27 cellular contexts compared by ENCODE assay signal in genomic region chr5:134248271-134248670, GRCh38. TPM values are rescaled to one million over a fixed set of nuclear protein-coding genes. Genes with fewer than 3 reads are reported as not detected.
DNase-seq lines count a peak whose midpoint lies in the region; ATAC-seq, FAIRE-seq and TF ChIP-seq lines count a peak whose summit lies in the region.
"Had no signal": no experiment of that assay in that cellular context is flagged by ENCODE, and none has a peak within 500 bp of the region (broad histone marks: within the 10 kb centered on the region; RNA-seq: fewer than 3 reads in every experiment).

No MANE protein-coding gene starts in this region.

- DNase-seq in mammary epithelial cell (no peak), MCF 10A (ENCODE audit: unreplicated experiment) (no peak), PC-9 (peak in 1 of 2 experiments; percentile 43), keratinocyte (ENCODE audit: low read depth, low spot score) (no peak), uterus (no peak), NCI-H128 (lab: John Stamatoyannopoulos, UW; ENCODE audit: unreplicated experiment) (no peak), foreskin melanocyte (no peak)
- DNase-seq: activated CD4-positive, alpha-beta T cell treated with anti-CD3 and anti-CD28 coated beads, Interleukin-2, amount 10 ng/mL, durations not matched to agents 7 days and 5 days; amygdala; CD4-positive, CD25-positive, alpha-beta regulatory T cell; Kasumi-1; left lung; midbrain; MV-4-11; naive thymus-derived CD4-positive, alpha-beta T cell; NCI-H1436 treated with DMSO at 0.1 percent for 48 hours; NCI-H2107; NCI-H748 treated with DMSO at 0.1 percent for 48 hours; T1000; transverse colon had no signal

- H3K27me3 Mint-ChIP-seq in MCF 10A (ENCODE audit: insufficient read depth, unreplicated experiment) = no peaks in the 10 kb centered on the region
- H3K27me3 Mint-ChIP-seq: stimulated activated memory B cell treated with anti-CD40 and anti-IgM and Interleukin-4, amounts not matched to agents 10 μg/mL and 1 μg/mL and 100 μg/mL, for 72 hours had no signal

- BruUV-seq in mammary epithelial cell (replicated peaks; lab: Mats Ljungman, UMichigan) (no TSS peak), MCF 10A (replicated peaks; lab: Mats Ljungman, UMichigan) (no TSS peak), PC-9 (replicated peaks; lab: Mats Ljungman, UMichigan) (no TSS peak)

- no peak for ATAC-seq in HG02763 (IDR thresholded peaks at IDR 0.05; ENCODE audit: unreplicated experiment)
- ATAC-seq: left lung; naive thymus-derived CD4-positive, alpha-beta T cell; stimulated activated memory B cell treated with anti-CD40 and anti-IgM and Interleukin-4, amounts not matched to agents 10 μg/mL and 1 μg/mL and 100 μg/mL, for 72 hours had no signal

- no peak overlapping the region for H3K4me3 ChIP-seq in mammary epithelial cell (replicated peaks in 1 of 3; ENCODE audit: insufficient read depth in 1 of 3, low read depth in 2 of 3, low read length in 3 of 3)
- no peak overlapping the region for H3K4me3 ChIP-seq in PC-9
- H3K4me3 ChIP-seq in keratinocyte (ENCODE audit: control insufficient read depth in 2 of 3, extremely low read depth in 1 of 3, insufficient read depth in 2 of 3, low read depth in 1 of 3, low read length in 3 of 3) = no peak overlapping the region
- H3K4me3 ChIP-seq in uterus = no peak overlapping the region
- H3K4me3 ChIP-seq: breast epithelium, left lung, transverse colon had no signal

- no peaks in the 10 kb centered on the region for H3K9me1 ChIP-seq in keratinocyte (ENCODE audit: control insufficient read depth, extremely low read depth, insufficient read depth, low read length)

- no peaks in the 10 kb centered on the region for H3K9me2 ChIP-seq in PC-9 (ENCODE audit: insufficient read depth)

- H3K27me3 ChIP-seq in mammary epithelial cell (ENCODE audit: insufficient read depth, low read length) (no peaks in the 10 kb centered on the region), PC-9 (ENCODE audit: insufficient read depth, low read depth) (no peaks in the 10 kb centered on the region), keratinocyte (ENCODE audit: control insufficient read depth, extremely low read depth, insufficient read depth, low read length) (no peaks in the 10 kb centered on the region), uterus (no peaks in the 10 kb centered on the region)
- H3K27me3 ChIP-seq: breast epithelium, left lung, transverse colon had no signal

- H3K4me1 Mint-ChIP-seq in MCF 10A (ENCODE audit: insufficient read depth, unreplicated experiment) = peaks cover 45% of the 10 kb centered on the region
- H3K4me1 Mint-ChIP-seq: activated CD4-positive, alpha-beta T cell treated with anti-CD3 and anti-CD28 coated beads, Interleukin-2, amount 10 ng/mL, durations not matched to agents 7 days and 5 days; activated naive CD4-positive, alpha-beta T cell treated with anti-CD3 and anti-CD28 coated beads, Interleukin-2, amount 50 U/mL, for 24 hours; CD4-positive, CD25-positive, alpha-beta regulatory T cell had no signal

- no peaks in the 10 kb centered on the region for H3K9me3 ChIP-seq in mammary epithelial cell (replicated peaks; ENCODE audit: insufficient read depth, low read length)
- H3K9me3 ChIP-seq in PC-9 (ENCODE audit: insufficient read depth, low read depth) = no peaks in the 10 kb centered on the region
- H3K9me3 ChIP-seq in keratinocyte (ENCODE audit: control insufficient read depth, low read depth, low read length) = no peaks in the 10 kb centered on the region
- no peaks in the 10 kb centered on the region for H3K9me3 ChIP-seq in uterus
- H3K9me3 ChIP-seq: breast epithelium, left lung, transverse colon had no signal

- dilution Hi-C loops in mammary epithelial cell (cut with HindIII; ENCODE audit: low sequenced_read_pairs) (no loop called here), keratinocyte (cut with MboI; ENCODE audit: extremely low pct_ligation_motif_present, low sequenced_read_pairs) (no loop called here)

- intact Hi-C loops in mammary epithelial cell (cut with micrococcal nuclease) (no loop called here), MCF 10A (cut with micrococcal nuclease) (no loop called here), PC-9 (cut with micrococcal nuclease; ENCODE audit: unreplicated experiment) (loop anchor here (5.0 kb wide), 1 partner anchor 71 kb away; the partner anchor contains the start of gene SKP1), uterus (cut with DNase I; ENCODE audit: low total_unique reads) (no loop called here)

- H4K20me1 ChIP-seq in mammary epithelial cell (ENCODE audit: insufficient read depth, low read length) = no peaks in the 10 kb centered on the region
- H4K20me1 ChIP-seq in PC-9 (ENCODE audit: insufficient read depth) = no peaks in the 10 kb centered on the region
- H4K20me1 ChIP-seq in keratinocyte (ENCODE audit: control insufficient read depth, extremely low read depth, insufficient read depth, low read length) = no peaks in the 10 kb centered on the region

- no peak overlapping the region for H3K27ac Mint-ChIP-seq in MCF 10A (ENCODE audit: low read depth, unreplicated experiment)
- H3K27ac Mint-ChIP-seq: activated CD4-positive, alpha-beta T cell treated with anti-CD3 and anti-CD28 coated beads, Interleukin-2, amount 10 ng/mL, durations not matched to agents 7 days and 5 days; activated naive CD4-positive, alpha-beta T cell treated with anti-CD3 and anti-CD28 coated beads, Interleukin-2, amount 50 U/mL, for 24 hours; naive thymus-derived CD4-positive, alpha-beta T cell; stimulated activated memory B cell treated with anti-CD40 and anti-IgM and Interleukin-4, amounts not matched to agents 10 μg/mL and 1 μg/mL and 100 μg/mL, for 72 hours had no signal

- H3K36me3 ChIP-seq in mammary epithelial cell (ENCODE audit: insufficient read depth, low read length) = no peaks in the 10 kb centered on the region
- no peaks in the 10 kb centered on the region for H3K36me3 ChIP-seq in PC-9 (ENCODE audit: low read depth)
- H3K36me3 ChIP-seq in keratinocyte (ENCODE audit: control insufficient read depth in 2 of 2, extremely low read depth in 1 of 2, insufficient read depth in 2 of 2, low read length in 2 of 2) = no peaks in the 10 kb centered on the region
- no peaks in the 10 kb centered on the region for H3K36me3 ChIP-seq in uterus
- H3K36me3 ChIP-seq: breast epithelium, left lung, transverse colon had no signal

- no peak for FAIRE-seq in keratinocyte (lab: Jason Lieb, UNC)
- FAIRE-seq: D721Med, H54 had no signal

- 95% methylated on average over 3 of the region's 3 CpGs for WGBS in mammary epithelial cell (ENCODE audit: low coverage, missing lambda C conversion rate)

- H3F3A ChIP-seq in PC-9 (ENCODE audit: insufficient read depth, low read depth) = peaks cover 35% of the 10 kb centered on the region

- H3K9me3 Mint-ChIP-seq in MCF 10A (ENCODE audit: unreplicated experiment) = no peaks in the 10 kb centered on the region
- H3K9me3 Mint-ChIP-seq: activated CD4-positive, alpha-beta T cell treated with anti-CD3 and anti-CD28 coated beads, Interleukin-2, amount 10 ng/mL, durations not matched to agents 7 days and 5 days; activated naive CD4-positive, alpha-beta T cell treated with anti-CD3 and anti-CD28 coated beads, Interleukin-2, amount 50 U/mL, for 24 hours; CD4-positive, CD25-positive, alpha-beta regulatory T cell; naive thymus-derived CD4-positive, alpha-beta T cell; stimulated activated memory B cell treated with anti-CD40 and anti-IgM and Interleukin-4, amounts not matched to agents 10 μg/mL and 1 μg/mL and 100 μg/mL, for 72 hours had no signal

- H3K79me2 ChIP-seq in mammary epithelial cell (ENCODE audit: insufficient read depth, low read length) = no peaks in the 10 kb centered on the region
- H3K79me2 ChIP-seq in PC-9 (ENCODE audit: low read depth) = no peaks in the 10 kb centered on the region
- no peaks in the 10 kb centered on the region for H3K79me2 ChIP-seq in keratinocyte (ENCODE audit: control insufficient read depth, insufficient read depth, low read length)

- H2AFZ ChIP-seq in mammary epithelial cell (ENCODE audit: low read depth, low read length) (peak overlapping the region; percentile 28), PC-9 (no peak overlapping the region), keratinocyte (ENCODE audit: control insufficient read depth, low read length) (no peak overlapping the region)

- no peak overlapping the region for H3K4me3 Mint-ChIP-seq in MCF 10A (ENCODE audit: unreplicated experiment)
- H3K4me3 Mint-ChIP-seq: activated CD4-positive, alpha-beta T cell treated with anti-CD3 and anti-CD28 coated beads, Interleukin-2, amount 10 ng/mL, durations not matched to agents 7 days and 5 days; activated naive CD4-positive, alpha-beta T cell treated with anti-CD3 and anti-CD28 coated beads, Interleukin-2, amount 50 U/mL, for 24 hours; CD4-positive, CD25-positive, alpha-beta regulatory T cell; naive thymus-derived CD4-positive, alpha-beta T cell; stimulated activated memory B cell treated with anti-CD40 and anti-IgM and Interleukin-4, amounts not matched to agents 10 μg/mL and 1 μg/mL and 100 μg/mL, for 72 hours had no signal

- CTCF ChIA-PET in mammary epithelial cell (lab: Charles Lee; ENCODE audit: low non-redundant PET) = no interaction called here
- CTCF ChIA-PET in MCF 10A (lab: Yijun Ruan, JAX) = interaction anchor here (0.6 to 7.8 kb wide), 6 partner anchors 21 to 824 kb away, joined by 3 to 47 read pairs (median 4); partner anchors contain the start of gene PPP2CA
- CTCF ChIA-PET in PC-9 (lab: Charles Lee) = interaction anchor here (0.7 kb wide), 1 partner anchor 190 kb away, joined by 4 read pairs; no protein-coding TSS in a partner anchor

- TF ChIP-seq CTCF in mammary epithelial cell (conservative IDR thresholded peaks at IDR 0.05 in 1 of 2, IDR thresholded peaks at IDR 0.05 in 1 of 2; ENCODE audit: extremely low read depth in 1 of 2, insufficient read depth in 1 of 2, low read depth in 1 of 2, low read length in 2 of 2) (no peak), MCF 10A (IDR thresholded peaks at IDR 0.05; ENCODE audit: unreplicated experiment) (no peak), PC-9 (conservative IDR thresholded peaks at IDR 0.05) (no peak), keratinocyte (optimal IDR thresholded peaks at IDR 0.05 in 1 of 3, IDR thresholded peaks at IDR 0.05 in 1 of 3, conservative IDR thresholded peaks at IDR 0.05 in 1 of 3; ENCODE audit: extremely low read depth in 1 of 3, insufficient read depth in 2 of 3, low read length in 3 of 3) (no peak), uterus (IDR thresholded peaks at IDR 0.05) (no peak)

- no peak for TF ChIP-seq POLR2A in uterus (IDR thresholded peaks at IDR 0.05)

- H3K9ac ChIP-seq in mammary epithelial cell (ENCODE audit: insufficient read depth, low read length) (no peak overlapping the region), keratinocyte (ENCODE audit: control insufficient read depth, extremely low read depth, insufficient read depth, low read length) (no peak overlapping the region)

- H3K36me3 Mint-ChIP-seq in MCF 10A (ENCODE audit: insufficient read depth, unreplicated experiment) = no peaks in the 10 kb centered on the region
- H3K36me3 Mint-ChIP-seq: activated naive CD4-positive, alpha-beta T cell treated with anti-CD3 and anti-CD28 coated beads, Interleukin-2, amount 50 U/mL, for 24 hours; CD4-positive, CD25-positive, alpha-beta regulatory T cell; naive thymus-derived CD4-positive, alpha-beta T cell; stimulated activated memory B cell treated with anti-CD40 and anti-IgM and Interleukin-4, amounts not matched to agents 10 μg/mL and 1 μg/mL and 100 μg/mL, for 72 hours had no signal

- no peak overlapping the region for H3K27ac ChIP-seq in mammary epithelial cell (ENCODE audit: insufficient read depth, low read depth, low read length)
- peak overlapping the region; percentile 94 for H3K27ac ChIP-seq in PC-9
- H3K27ac ChIP-seq in keratinocyte (ENCODE audit: control insufficient read depth, insufficient read depth, low read length) = peak overlapping the region; percentile 78
- H3K27ac ChIP-seq in uterus = peak overlapping the region; percentile 78 to 82
- H3K27ac ChIP-seq: 22Rv1, left lung, transverse colon had no signal

- H3K4me2 ChIP-seq in mammary epithelial cell (ENCODE audit: insufficient read depth, low read depth, low read length) = no peak overlapping the region
- H3K4me2 ChIP-seq in PC-9 = peak overlapping the region; percentile 72
- H3K4me2 ChIP-seq in keratinocyte (ENCODE audit: control insufficient read depth, extremely low read depth, insufficient read depth, low read depth, low read length) = no peak overlapping the region

- in situ Hi-C loops in mammary epithelial cell (cut with MboI; ENCODE audit: low sequenced_read_pairs in 2 of 2) = no loop called here

- POLR2A ChIA-PET in MCF 10A (lab: Yijun Ruan, JAX) = interaction anchor here (1.0 to 10.1 kb wide), 8 partner anchors 8 to 123 kb away, joined by 3 to 349 read pairs (median 9); partner anchors contain the start of genes PPP2CA, SKP1 and UBE2B
- POLR2A ChIA-PET in PC-9 (lab: Charles Lee; ENCODE audit: unreplicated experiment) = interaction anchor here (0.6 kb wide), 1 partner anchor 32 kb away, joined by 3 read pairs; no protein-coding TSS in a partner anchor

- H3K4me1 ChIP-seq in mammary epithelial cell (ENCODE audit: insufficient read depth, low read length) (peaks cover 60% of the 10 kb centered on the region), PC-9 (replicated peaks; ENCODE audit: insufficient read depth) (peaks cover 71% of the 10 kb centered on the region), keratinocyte (ENCODE audit: control insufficient read depth, extremely low read depth, insufficient read depth, low read length) (peaks cover 45% of the 10 kb centered on the region), uterus (peaks cover 0 to 11% of the 10 kb centered on the region in 2 donors)

RNA-seq across cellular contexts. Expression of gene PPP2CA, which starts 22.4 kb away (rescaled TPM):
- 100 to 1,000 TPM in 1 of 2 donors, 10 to 100 TPM in 1; 80.7 to 170 TPM for total RNA-seq in mammary epithelial cell
- 135 TPM for polyA plus RNA-seq in mammary epithelial cell
- 84.7 TPM for polyA minus RNA-seq in mammary epithelial cell
- 317 and 359 TPM in 2 replicates for total RNA-seq in MCF 10A (2022)
- 146 and 149 TPM in 2 replicates for total RNA-seq in PC-9 (2021)
- polyA plus RNA-seq in keratinocyte = 126 to 255 TPM (median 161 TPM) in 3 replicates
- polyA plus RNA-seq in keratinocyte (2011; ENCODE audit: low read depth) = 178 TPM
- 102 and 190 TPM in 2 replicates for polyA plus RNA-seq in keratinocyte (2011; cell fraction: cytosol; rRNA removed)
- polyA plus RNA-seq in keratinocyte (2011; cell fraction: nucleus; rRNA removed) = 74.4 and 111 TPM in 2 replicates
- polyA plus RNA-seq in keratinocyte (2012; ENCODE audit: low replicate concordance) = 183 and 243 TPM in 2 replicates
- polyA minus RNA-seq in keratinocyte = 27.8 to 235 TPM (median 78.0 TPM) in 3 replicates
- polyA minus RNA-seq in keratinocyte (2011; cell fraction: cytosol; rRNA and poly(A)+ RNA removed) = 126 TPM
- polyA minus RNA-seq in keratinocyte (2011; cell fraction: nucleus; rRNA and poly(A)+ RNA removed) = 21.2 and 49.3 TPM in 2 replicates
- total RNA-seq in uterus = 100 to 1,000 TPM; 114 to 437 (median 226) TPM
